26 cellular contexts compared by ENCODE assay signal in genomic region chr5:154141686-154142300, GRCh38. TPM values are rescaled to one million over a fixed set of nuclear protein-coding genes. Genes with fewer than 3 reads are reported as not detected.
A peak's percentile ranks its signal among the peaks of the same experiment; 100 is the strongest.
DNase-seq lines count a peak whose midpoint lies in the region; ATAC-seq lines count a peak whose summit lies in the region.
"Had no signal": no experiment of that assay in that cellular context is flagged by ENCODE, and none has a peak within 500 bp of the region (broad histone marks: within the 10 kb centered on the region; RNA-seq: fewer than 3 reads in every experiment).

No MANE protein-coding gene starts in this region.

- H3K4me3 Mint-ChIP-seq in CD8-positive, alpha-beta memory T cell, result no peak overlapping the region
- H3K4me3 Mint-ChIP-seq: activated naive CD4-positive, alpha-beta T cell treated with anti-CD3 and anti-CD28 coated beads, Interleukin-2, amount 10 ng/mL, durations not matched to agents 7 days and 5 days; dendritic cell treated with granulocyte-macrophage colony-stimulating factor and Interleukin-4, amounts not matched to agents 40 ng/mL and 50 ng/mL, for 4 days had no signal

- no peaks in the 10 kb centered on the region for H3K9me3 Mint-ChIP-seq in CD8-positive, alpha-beta memory T cell
- H3K9me3 Mint-ChIP-seq: activated naive CD4-positive, alpha-beta T cell treated with anti-CD3 and anti-CD28 coated beads, Interleukin-2, amount 10 ng/mL, durations not matched to agents 7 days and 5 days; dendritic cell treated with granulocyte-macrophage colony-stimulating factor and Interleukin-4, amounts not matched to agents 40 ng/mL and 50 ng/mL, for 4 days had no signal

- H3K36me3 ChIP-seq in CD8-positive, alpha-beta memory T cell (ENCODE audit: insufficient read depth, low read length), result no peaks in the 10 kb centered on the region
- H3K36me3 ChIP-seq: BLaER1, cardiac muscle cell, HAP-1 had no signal

- H3K27me3 ChIP-seq in CD8-positive, alpha-beta memory T cell (ENCODE audit: insufficient read depth, low read length, poor library complexity, severe bottlenecking), result no peaks in the 10 kb centered on the region
- H3K27me3 ChIP-seq: BLaER1, cardiac muscle cell had no signal

- no peak overlapping the region for H3K4me3 ChIP-seq in CD8-positive, alpha-beta memory T cell (ENCODE audit: low read length)
- H3K4me3 ChIP-seq: BLaER1, cardiac muscle cell, HAP-1, psoas muscle had no signal

- H3K36me3 Mint-ChIP-seq in CD8-positive, alpha-beta memory T cell, result peaks cover 0 to 3% (median 0%) of the 10 kb centered on the region in 3 donors
- H3K36me3 Mint-ChIP-seq: activated naive CD4-positive, alpha-beta T cell treated with anti-CD3 and anti-CD28 coated beads, Interleukin-2, amount 10 ng/mL, durations not matched to agents 7 days and 5 days had no signal

- no peak overlapping the region for H3K27ac Mint-ChIP-seq in CD8-positive, alpha-beta memory T cell
- H3K27ac Mint-ChIP-seq: activated naive CD4-positive, alpha-beta T cell treated with anti-CD3 and anti-CD28 coated beads, Interleukin-2, amount 10 ng/mL, durations not matched to agents 7 days and 5 days; dendritic cell treated with granulocyte-macrophage colony-stimulating factor and Interleukin-4, amounts not matched to agents 40 ng/mL and 50 ng/mL, for 4 days had no signal

- ATAC-seq in Right ventricle myocardium inferior (peak; percentile 43), Right ventricle myocardium superior (ENCODE audit: poor library complexity) (no peak), sciatic nerve (peak; percentile 58), left colon (no peak)
- ATAC-seq: SK-N-SH treated with all-trans-retinoic acid at 6 μM for 48 hours had no signal

- intact Hi-C loops in Right ventricle myocardium inferior (cut with DNase I) (no loop called here), Right ventricle myocardium superior (cut with DNase I) (no loop called here), sciatic nerve (cut with DNase I) (no loop called here), left colon (cut with DNase I, micrococcal nuclease) (no loop called here)

- POLR2A ChIA-PET in CD8-positive, alpha-beta memory T cell (lab: Charles Lee), result no interaction called here

- H3K9me3 ChIP-seq in CD8-positive, alpha-beta memory T cell (ENCODE audit: low read length), result no peaks in the 10 kb centered on the region
- H3K9me3 ChIP-seq: BLaER1, HAP-1, psoas muscle had no signal

- CTCF ChIA-PET in CD8-positive, alpha-beta memory T cell (lab: Charles Lee), result no interaction called here

- no peak for DNase-seq in Right ventricle myocardium inferior (ENCODE audit: missing footprints)
- DNase-seq in Right ventricle myocardium superior, result no peak
- DNase-seq in NCI-H446 treated with DMSO at 0.1 percent for 48 hours (lab: John Stamatoyannopoulos, UW), result peak; percentile 59
- peak; percentile 43 for DNase-seq in kidney tubule cell (ENCODE audit: low spot score)
- no peak for DNase-seq in sciatic nerve (ENCODE audit: low spot score)
- DNase-seq in activated effector memory CD4-positive, alpha-beta T cell treated with anti-CD3 and anti-CD28 coated beads, Interleukin-2, amount 50 U/mL, for 16 hours, result no peak
- DNase-seq in CD8-positive, alpha-beta memory T cell, result no peak
- no peak for DNase-seq in left colon
- DNase-seq: ACHN; activated CD4-positive, alpha-beta T cell treated with anti-CD3 and anti-CD28 coated beads for 48 hours; activated naive CD4-positive, alpha-beta T cell treated with anti-CD3 and anti-CD28 coated beads, Interleukin-2, amount 10 ng/mL, durations not matched to agents 7 days and 5 days; COR-L47; DND-41; glutamatergic neuron; NCI-H1092; NCI-H2029; NCI-H510A; psoas muscle; stimulated activated CD4-positive, alpha-beta T cell treated with anti-CD3 and anti-CD28 coated beads, Interleukin-12 subunit alpha, Interleukin-12 subunit beta, amount 100 ng/mL, for 4 hours; stimulated activated CD4-positive, alpha-beta T cell treated with anti-CD3 and anti-CD28 coated beads, Interleukin-4, amount 100 ng/mL, for 24 hours; stimulated activated naive CD4-positive, alpha-beta T cell had no signal

- peaks cover 4 to 14% of the 10 kb centered on the region in 2 donors for H3K27me3 Mint-ChIP-seq in CD8-positive, alpha-beta memory T cell

- no peak overlapping the region for H3K27ac ChIP-seq in CD8-positive, alpha-beta memory T cell (ENCODE audit: low read depth, low read length)
- H3K27ac ChIP-seq: BLaER1, cardiac muscle cell, psoas muscle had no signal

- no peaks in the 10 kb centered on the region for H3K4me1 Mint-ChIP-seq in CD8-positive, alpha-beta memory T cell
- H3K4me1 Mint-ChIP-seq: activated naive CD4-positive, alpha-beta T cell treated with anti-CD3 and anti-CD28 coated beads, Interleukin-2, amount 10 ng/mL, durations not matched to agents 7 days and 5 days had no signal

- H3K4me1 ChIP-seq in CD8-positive, alpha-beta memory T cell (ENCODE audit: insufficient read depth, low read length), result no peaks in the 10 kb centered on the region
- H3K4me1 ChIP-seq: HAP-1, psoas muscle had no signal

RNA-seq across cellular contexts. Expression of gene GALNT10, which starts 48.7 kb away (rescaled TPM):
- total RNA-seq in Right ventricle myocardium inferior (15.5 TPM), Right ventricle myocardium superior (12.3 TPM), sciatic nerve (29.0 TPM), left colon (10 to 100 TPM; 48.3 to 52.6 TPM)
- 10 to 100 TPM; 28.0 to 32.1 TPM for total RNA-seq in CD8-positive, alpha-beta memory T cell
- polyA plus RNA-seq in CD8-positive, alpha-beta memory T cell, result 27.6 TPM

Comparison
In these comparisons a context has a peak if more than half of its experiments do, and no peak if none do; other contexts are left out.
1. ATAC-seq: peak in Right ventricle myocardium inferior (single experiment) and sciatic nerve (single experiment); none in Right ventricle myocardium superior (single experiment) and left colon (single experiment).
2. DNase-seq: peak in NCI-H446 treated with DMSO at 0.1 percent for 48 hours (single experiment) and kidney tubule cell (single experiment); none in Right ventricle myocardium inferior (single experiment), Right ventricle myocardium superior (single experiment), sciatic nerve (single experiment), activated effector memory CD4-positive, alpha-beta T cell treated with anti-CD3 and anti-CD28 coated beads, Interleukin-2, amount 50 U/mL, for 16 hours (single experiment), CD8-positive, alpha-beta memory T cell (0 of 5) and left colon (0 of 2).